Comparison of ENCODE assay signal across 10 cellular contexts in genomic region chr6:154164397-154164796, GRCh38.
A peak's percentile ranks its signal among the peaks of the same experiment; 100 is the strongest.
DNase-seq lines count a peak whose midpoint lies in the region; ATAC-seq and TF ChIP-seq lines count a peak whose summit lies in the region.
"Had no signal": no experiment of that assay in that cellular context is flagged by ENCODE, and none has a peak within 500 bp of the region (broad histone marks: within the 10 kb centered on the region; RNA-seq: fewer than 3 reads in every experiment).

No MANE protein-coding gene starts in this region.

- no peaks in the 10 kb centered on the region for H3K9me3 ChIP-seq in body of pancreas
- H3K9me3 ChIP-seq in thoracic aorta: no peaks in the 10 kb centered on the region

- 57 to 64% methylated on average over 5 of the region's 5 CpGs for WGBS in body of pancreas, 2 donors

- H3K27ac Mint-ChIP-seq in activated CD8-positive, alpha-beta T cell treated with anti-CD3 and anti-CD28 coated beads for 36 hours: peak overlapping the region; percentile 33
- H3K27ac Mint-ChIP-seq in activated CD8-positive, alpha-beta T cell treated with anti-CD3 and anti-CD28 coated beads, Interleukin-2, amount 10 ng/mL, durations not matched to agents 7 days and 5 days: no peak overlapping the region
- H3K27ac Mint-ChIP-seq: B cell had no signal

- peaks cover 42% of the 10 kb centered on the region for H3K4me1 Mint-ChIP-seq in activated CD8-positive, alpha-beta T cell treated with anti-CD3 and anti-CD28 coated beads for 36 hours (ENCODE audit: low read depth)
- H3K4me1 Mint-ChIP-seq in activated CD8-positive, alpha-beta T cell treated with anti-CD3 and anti-CD28 coated beads, Interleukin-2, amount 10 ng/mL, durations not matched to agents 7 days and 5 days (ENCODE audit: low read depth): peaks cover 16% of the 10 kb centered on the region
- H3K4me1 Mint-ChIP-seq: B cell had no signal

- H3K4me3 ChIP-seq in body of pancreas (no peak overlapping the region), thoracic aorta (peak overlapping the region; percentile 52)

- H3K4me1 ChIP-seq in body of pancreas (no peaks in the 10 kb centered on the region), thoracic aorta (ENCODE audit: control insufficient read depth in 1 of 2, low read depth in 2 of 2) (peaks cover 8 to 18% of the 10 kb centered on the region in 2 donors)

- no peak for ATAC-seq in activated CD8-positive, alpha-beta T cell treated with anti-CD3 and anti-CD28 coated beads for 36 hours
- ATAC-seq in activated CD8-positive, alpha-beta T cell treated with anti-CD3 and anti-CD28 coated beads, Interleukin-2, amount 10 ng/mL, durations not matched to agents 7 days and 5 days: no peak
- ATAC-seq in body of pancreas (peak; percentile 40), thoracic aorta (ENCODE audit: insufficient number of reproducible peaks, low FRiP score, low read depth) (peak; percentile 60), GM21737 (IDR thresholded peaks at IDR 0.05; ENCODE audit: unreplicated experiment) (no peak), HG02571 (IDR thresholded peaks at IDR 0.05; ENCODE audit: unreplicated experiment) (no peak), GM21723 (IDR thresholded peaks at IDR 0.05; ENCODE audit: unreplicated experiment) (no peak)

- peaks cover 37% of the 10 kb centered on the region for H3K36me3 Mint-ChIP-seq in activated CD8-positive, alpha-beta T cell treated with anti-CD3 and anti-CD28 coated beads for 36 hours (ENCODE audit: low read depth)
- peaks cover 34% of the 10 kb centered on the region for H3K36me3 Mint-ChIP-seq in activated CD8-positive, alpha-beta T cell treated with anti-CD3 and anti-CD28 coated beads, Interleukin-2, amount 10 ng/mL, durations not matched to agents 7 days and 5 days (ENCODE audit: low read depth)

- POLR2A ChIA-PET in activated CD8-positive, alpha-beta T cell treated with anti-CD3 and anti-CD28 coated beads for 36 hours (lab: Charles Lee): interaction anchor here (0.8 to 1.1 kb wide), 3 partner anchors 68 to 113 kb away, joined by 3 read pairs; no protein-coding TSS in a partner anchor
- POLR2A ChIA-PET in activated CD8-positive, alpha-beta T cell treated with anti-CD3 and anti-CD28 coated beads, Interleukin-2, amount 10 ng/mL, durations not matched to agents 7 days and 5 days (lab: Charles Lee): interaction anchor here (0.5 kb wide), 1 partner anchor 14 kb away, joined by 3 read pairs; no protein-coding TSS in a partner anchor

- TF ChIP-seq POLR2A in body of pancreas (IDR thresholded peaks at IDR 0.05): no peak

- H3K9me3 Mint-ChIP-seq in activated CD8-positive, alpha-beta T cell treated with anti-CD3 and anti-CD28 coated beads for 36 hours: peaks cover 3% of the 10 kb centered on the region
- no peaks in the 10 kb centered on the region for H3K9me3 Mint-ChIP-seq in activated CD8-positive, alpha-beta T cell treated with anti-CD3 and anti-CD28 coated beads, Interleukin-2, amount 10 ng/mL, durations not matched to agents 7 days and 5 days (ENCODE audit: insufficient read depth)

- intact Hi-C loops in activated CD8-positive, alpha-beta T cell treated with anti-CD3 and anti-CD28 coated beads for 36 hours (cut with micrococcal nuclease): no loop called here
- intact Hi-C loops in body of pancreas (cut with DNase I): no loop called here

- H3K36me3 ChIP-seq in body of pancreas (replicated peaks in 1 of 2; ENCODE audit: insufficient read depth in 1 of 2, low read depth in 2 of 2) (no peaks in the 10 kb centered on the region), thoracic aorta (no peaks in the 10 kb centered on the region)

- no peak for DNase-seq in activated CD8-positive, alpha-beta T cell treated with anti-CD3 and anti-CD28 coated beads for 36 hours
- DNase-seq in activated CD8-positive, alpha-beta T cell treated with anti-CD3 and anti-CD28 coated beads, Interleukin-2, amount 10 ng/mL, durations not matched to agents 7 days and 5 days: no peak
- peak in 3 of 4 donors; percentile 25 to 42 (median 31) for DNase-seq in body of pancreas
- DNase-seq in kidney tubule cell (ENCODE audit: low spot score): peak; percentile 82
- no peak for DNase-seq in thoracic aorta (ENCODE audit: low spot score)
- DNase-seq: activated CD8-positive, alpha-beta memory T cell treated with anti-CD3 and anti-CD28 coated beads, Interleukin-2, amount 50 U/mL, for 48 hours had no signal

- no peak overlapping the region for H3K4me3 Mint-ChIP-seq in activated CD8-positive, alpha-beta T cell treated with anti-CD3 and anti-CD28 coated beads for 36 hours
- H3K4me3 Mint-ChIP-seq in activated CD8-positive, alpha-beta T cell treated with anti-CD3 and anti-CD28 coated beads, Interleukin-2, amount 10 ng/mL, durations not matched to agents 7 days and 5 days: no peak overlapping the region
- H3K4me3 Mint-ChIP-seq: B cell had no signal

- CTCF ChIA-PET in activated CD8-positive, alpha-beta T cell treated with anti-CD3 and anti-CD28 coated beads for 36 hours (lab: Charles Lee): interaction anchor here (0.6 to 5.3 kb wide), 7 partner anchors 8 to 117 kb away, joined by 3 to 36 read pairs (median 3); no protein-coding TSS in a partner anchor
- CTCF ChIA-PET in activated CD8-positive, alpha-beta T cell treated with anti-CD3 and anti-CD28 coated beads, Interleukin-2, amount 10 ng/mL, durations not matched to agents 7 days and 5 days (lab: Charles Lee): interaction anchor here (0.8 to 2.2 kb wide), 5 partner anchors 9 to 206 kb away, joined by 3 to 8 read pairs (median 3); no protein-coding TSS in a partner anchor

- TF ChIP-seq CTCF in activated CD8-positive, alpha-beta T cell treated with anti-CD3 and anti-CD28 coated beads for 36 hours (IDR thresholded peaks at IDR 0.05): no peak
- no peak for TF ChIP-seq CTCF in body of pancreas (IDR thresholded peaks at IDR 0.05)
- TF ChIP-seq CTCF in thoracic aorta (IDR thresholded peaks at IDR 0.05): no peak

- no peaks in the 10 kb centered on the region for H3K27me3 ChIP-seq in body of pancreas
- no peaks in the 10 kb centered on the region for H3K27me3 ChIP-seq in thoracic aorta (replicated peaks; ENCODE audit: insufficient read depth)

- no peaks in the 10 kb centered on the region for H3K27me3 Mint-ChIP-seq in activated CD8-positive, alpha-beta T cell treated with anti-CD3 and anti-CD28 coated beads for 36 hours
- H3K27me3 Mint-ChIP-seq in activated CD8-positive, alpha-beta T cell treated with anti-CD3 and anti-CD28 coated beads, Interleukin-2, amount 10 ng/mL, durations not matched to agents 7 days and 5 days (ENCODE audit: low read depth): no peaks in the 10 kb centered on the region

- H3K27ac ChIP-seq in body of pancreas: peak overlapping the region in 1 of 4 donors; percentile 18
- peak overlapping the region; percentile 36 to 62 for H3K27ac ChIP-seq in thoracic aorta

Comparison
In these comparisons a context has a peak if more than half of its experiments do, and no peak if none do; other contexts are left out.
1. ATAC-seq: peak in body of pancreas (single experiment) and thoracic aorta (single experiment); none in activated CD8-positive, alpha-beta T cell treated with anti-CD3 and anti-CD28 coated beads for 36 hours (single experiment), activated CD8-positive, alpha-beta T cell treated with anti-CD3 and anti-CD28 coated beads, Interleukin-2, amount 10 ng/mL, durations not matched to agents 7 days and 5 days (single experiment), GM21737 (single experiment), HG02571 (single experiment) and GM21723 (single experiment).
2. DNase-seq: peak in body of pancreas (3 of 4) and kidney tubule cell (single experiment); none in activated CD8-positive, alpha-beta T cell treated with anti-CD3 and anti-CD28 coated beads for 36 hours (single experiment), activated CD8-positive, alpha-beta T cell treated with anti-CD3 and anti-CD28 coated beads, Interleukin-2, amount 10 ng/mL, durations not matched to agents 7 days and 5 days (single experiment) and thoracic aorta (single experiment).